Comparison of ENCODE assay signal across 11 cellular contexts in genomic region chr15:75044258-75044878, GRCh38. TPM values are rescaled to one million over a fixed set of nuclear protein-coding genes. Genes with fewer than 3 reads are reported as not detected.
DNase-seq lines count a peak whose midpoint lies in the region; ATAC-seq, FAIRE-seq and TF ChIP-seq lines count a peak whose summit lies in the region.
"Had no signal": no experiment of that assay in that cellular context is flagged by ENCODE, and none has a peak within 500 bp of the region (broad histone marks: within the 10 kb centered on the region; RNA-seq: fewer than 3 reads in every experiment).

No MANE protein-coding gene starts in this region.

- peak overlapping the region; percentile 33 for H3K4me3 Mint-ChIP-seq in activated T-helper 17 cell treated with anti-CD3 and anti-CD28 coated beads, Interleukin-2, amount 50 U/mL, for 72 hours
- no peak overlapping the region for H3K4me3 Mint-ChIP-seq in endodermal cell
- no peak overlapping the region for H3K4me3 Mint-ChIP-seq in WTC11

- H3K9me3 Mint-ChIP-seq in activated T-helper 17 cell treated with anti-CD3 and anti-CD28 coated beads, Interleukin-2, amount 50 U/mL, for 72 hours: no peaks in the 10 kb centered on the region
- H3K9me3 Mint-ChIP-seq in endodermal cell (no peaks in the 10 kb centered on the region), WTC11 (no peaks in the 10 kb centered on the region)

- CTCF ChIA-PET in WTC11 (lab: Charles Lee): interaction anchor here (0.6 to 3.4 kb wide), 8 partner anchors 8 to 312 kb away, joined by 3 to 24 read pairs (median 4); partner anchors contain the start of gene C15orf39
- CTCF ChIA-PET in GM10248 (lab: Yijun Ruan, JAX): interaction anchor here (0.8 to 4.7 kb wide), 29 partner anchors 9 to 324 kb away, joined by 3 to 54 read pairs (median 11); partner anchors contain the start of genes MAN2C1, PPCDC and SCAMP5

- H3K36me3 ChIP-seq in left lung (no peaks in the 10 kb centered on the region), small intestine (ENCODE audit: control insufficient read depth in 2 of 2, insufficient read depth in 2 of 2, low read length in 2 of 2) (no peaks in the 10 kb centered on the region), endodermal cell (ENCODE audit: control insufficient read depth, insufficient read depth, low read length) (peaks cover 13% of the 10 kb centered on the region)

- H3K27ac ChIP-seq in left lung (peak overlapping the region; percentile 84 to 95), small intestine (ENCODE audit: low read depth in 1 of 2, low read length in 1 of 2) (peak overlapping the region; percentile 79 to 93), endodermal cell (ENCODE audit: low read depth, low read length) (no peak overlapping the region)

- H3K9ac ChIP-seq in endodermal cell (ENCODE audit: extremely low read depth, low read length, poor library complexity, severe bottlenecking): no peak overlapping the region

- H3K9me3 ChIP-seq in left lung (no peaks in the 10 kb centered on the region), small intestine (ENCODE audit: control insufficient read depth, low read depth) (no peaks in the 10 kb centered on the region), endodermal cell (ENCODE audit: control insufficient read depth, low read length) (no peaks in the 10 kb centered on the region)

- peaks cover 52 to 78% of the 10 kb centered on the region in 2 donors for H3K4me1 ChIP-seq in left lung
- peaks cover 18% of the 10 kb centered on the region in 2 donors for H3K4me1 ChIP-seq in small intestine (ENCODE audit: control insufficient read depth in 2 of 2, insufficient read depth in 1 of 2, low read depth in 1 of 2, low read length in 1 of 2)
- H3K4me1 ChIP-seq in endodermal cell (ENCODE audit: control insufficient read depth, insufficient read depth, low read length): peaks cover 12% of the 10 kb centered on the region

- H3K27ac Mint-ChIP-seq in activated T-helper 17 cell treated with anti-CD3 and anti-CD28 coated beads, Interleukin-2, amount 50 U/mL, for 72 hours: no peak overlapping the region
- H3K27ac Mint-ChIP-seq in endodermal cell (no peak overlapping the region), WTC11 (no peak overlapping the region)

- 84 to 89% (median 86%) methylated on average over 13 to 14 of the region's 14 CpGs for WGBS in small intestine, 3 donors
- 95 to 97% methylated on average over 10 to 14 of the region's 14 CpGs for WGBS in endodermal cell (ENCODE audit: insufficient coverage in 1 of 2, insufficient read length in 1 of 2), 2 experiments

- H3K36me3 Mint-ChIP-seq in activated T-helper 17 cell treated with anti-CD3 and anti-CD28 coated beads, Interleukin-2, amount 50 U/mL, for 72 hours (ENCODE audit: low read depth): peaks cover 37% of the 10 kb centered on the region
- peaks cover 25% of the 10 kb centered on the region for H3K36me3 Mint-ChIP-seq in endodermal cell (ENCODE audit: low read depth)
- H3K36me3 Mint-ChIP-seq in WTC11: peaks cover 23% of the 10 kb centered on the region

- FAIRE-seq in small intestine (lab: Jason Lieb, UNC): no peak
- FAIRE-seq: G401.6 had no signal

- H3K27me3 ChIP-seq in left lung (no peaks in the 10 kb centered on the region), small intestine (ENCODE audit: control insufficient read depth in 2 of 2, insufficient read depth in 2 of 2, low read length in 2 of 2) (no peaks in the 10 kb centered on the region), endodermal cell (ENCODE audit: control insufficient read depth, insufficient read depth, low read length, poor library complexity, severe bottlenecking) (no peaks in the 10 kb centered on the region)

- TF ChIP-seq CTCF in GM12875 (IDR thresholded peaks at IDR 0.05; ENCODE audit: borderline replicate concordance, insufficient read depth, low read depth, low read length): no peak
- TF ChIP-seq CTCF in left lung (IDR thresholded peaks at IDR 0.05): no peak
- TF ChIP-seq CTCF in endodermal cell (conservative IDR thresholded peaks at IDR 0.05): no peak
- TF ChIP-seq CTCF in WTC11 (IDR thresholded peaks at IDR 0.05): no peak
- no peak for TF ChIP-seq CTCF in GM10248 (IDR thresholded peaks at IDR 0.05; ENCODE audit: control extremely low read depth, extremely low read depth, low read depth, missing control alignments)

- DNase-seq in left lung: no peak
- DNase-seq in small intestine: no peak
- no peak for DNase-seq in endodermal cell
- DNase-seq in anterior cingulate cortex (lab: John Stamatoyannopoulos, UW): no peak
- no peak for DNase-seq in WTC11 (ENCODE audit: low spot score)
- DNase-seq in GM10248 (ENCODE audit: extremely low spot score): no peak
- DNase-seq: effector CD4-positive, alpha-beta T cell; stimulated activated CD4-positive, alpha-beta T cell treated with anti-CD3 and anti-CD28 coated beads, Interleukin-2, amount 100 ng/mL, for 24 hours had no signal

- H3K27me3 Mint-ChIP-seq in activated T-helper 17 cell treated with anti-CD3 and anti-CD28 coated beads, Interleukin-2, amount 50 U/mL, for 72 hours: no peaks in the 10 kb centered on the region
- H3K27me3 Mint-ChIP-seq in endodermal cell (ENCODE audit: insufficient read depth): no peaks in the 10 kb centered on the region
- no peaks in the 10 kb centered on the region for H3K27me3 Mint-ChIP-seq in WTC11 (ENCODE audit: low read depth)

- peak overlapping the region; percentile 17 for H3K4me3 ChIP-seq in GM12875 (ENCODE audit: low read depth, low read length)
- H3K4me3 ChIP-seq in left lung: peak overlapping the region in 1 of 2 donors; percentile 8
- no peak overlapping the region for H3K4me3 ChIP-seq in small intestine (ENCODE audit: low read depth in 1 of 2, low read length in 2 of 2)
- no peak overlapping the region for H3K4me3 ChIP-seq in endodermal cell (ENCODE audit: low read length)

- peaks cover 17% of the 10 kb centered on the region for H3K4me1 Mint-ChIP-seq in activated T-helper 17 cell treated with anti-CD3 and anti-CD28 coated beads, Interleukin-2, amount 50 U/mL, for 72 hours
- H3K4me1 Mint-ChIP-seq in endodermal cell: peaks cover 20% of the 10 kb centered on the region
- peaks cover 7% of the 10 kb centered on the region; the same call in 1 of the 2 replicates for H3K4me1 Mint-ChIP-seq in WTC11

- no peak for ATAC-seq in activated T-helper 17 cell treated with anti-CD3 and anti-CD28 coated beads, Interleukin-2, amount 50 U/mL, for 72 hours (replicated peaks)
- no peak for ATAC-seq in left lung
- ATAC-seq in WTC11: no peak

- intact Hi-C loops in left lung (cut with DNase I): no loop called here

- POLR2A ChIA-PET in WTC11 (lab: Charles Lee) (interaction anchor here (1.3 kb wide), 1 partner anchor 160 kb away, joined by 5 read pairs; no protein-coding TSS in a partner anchor), GM10248 (lab: Yijun Ruan, JAX) (interaction anchor here (0.6 to 2.2 kb wide), 13 partner anchors 13 to 295 kb away, joined by 3 to 25 read pairs (median 6); partner anchors contain the start of genes C15orf39 and PPCDC)

TF ChIP-seq in WTC11, 78 proteins besides CTCF, POLR2A, EP300 and RAD21 (continues in another document):
- TF ChIP-seq ATF3 (CRISPR knock-in tag; conservative IDR thresholded peaks at IDR 0.05): no peak
- TF ChIP-seq ERG (CRISPR knock-in tag; IDR thresholded peaks at IDR 0.05): no peak
- no peak for TF ChIP-seq CREB1 (CRISPR knock-in tag; IDR thresholded peaks at IDR 0.05)
- TF ChIP-seq E2F1 (CRISPR knock-in tag; IDR thresholded peaks at IDR 0.05): no peak
- TF ChIP-seq ZBTB43 (CRISPR knock-in tag; IDR thresholded peaks at IDR 0.05): no peak

RNA-seq across cellular contexts. Expression of gene PPCDC, which starts 21.0 kb away (rescaled TPM):
- total RNA-seq in activated T-helper 17 cell treated with anti-CD3 and anti-CD28 coated beads, Interleukin-2, amount 50 U/mL, for 72 hours: 10 to 100 TPM; 24.2 to 27.5 TPM
- total RNA-seq in left lung: 10 to 100 TPM; 13.2 to 14.1 TPM
- polyA plus RNA-seq in small intestine: 10 to 100 TPM; 15.9 to 29.4 (median 19.5) TPM
- total RNA-seq in endodermal cell: 10 to 100 TPM; 15.9 to 24.5 TPM
- 9.0 TPM for polyA plus RNA-seq in endodermal cell (2013, experiment 1 of 2)
- 8.2 TPM for polyA plus RNA-seq in endodermal cell (2013, experiment 2 of 2)
- 25.7 to 30.1 TPM (median 27.8 TPM) in 3 replicates for total RNA-seq in WTC11 (2021)

RNA-seq across cellular contexts. Expression of gene SCAMP5, which starts 49.0 kb away (rescaled TPM):
- 1 to 10 TPM; 5.1 to 5.3 TPM for total RNA-seq in activated T-helper 17 cell treated with anti-CD3 and anti-CD28 coated beads, Interleukin-2, amount 50 U/mL, for 72 hours
- total RNA-seq in left lung: 10 to 100 TPM in 1 of 2 donors, 1 to 10 TPM in 1; 1.9 to 20.1 TPM
- 10 to 100 TPM; 39.5 to 78.1 (median 74.0) TPM for polyA plus RNA-seq in small intestine
- total RNA-seq in endodermal cell: 10 to 100 TPM; 21.9 to 33.5 TPM
- polyA plus RNA-seq in endodermal cell (2013, experiment 1 of 2): 19.6 TPM
- 13.5 TPM for polyA plus RNA-seq in endodermal cell (2013, experiment 2 of 2)
- 65.7 to 70.1 TPM (median 67.0 TPM) in 3 replicates for total RNA-seq in WTC11 (2021)
